In genomic region chr4:129668092-129668491, GRCh38 we compare ENCODE assay signal across 17 cellular contexts.
DNase-seq lines count a peak whose midpoint lies in the region; ATAC-seq and TF ChIP-seq lines count a peak whose summit lies in the region.
"Had no signal": no experiment of that assay in that cellular context is flagged by ENCODE, and none has a peak within 500 bp of the region (broad histone marks: within the 10 kb centered on the region; RNA-seq: fewer than 3 reads in every experiment).

No MANE protein-coding gene starts in this region.

- H3K4me1 ChIP-seq in iPS DF 6.9 (ENCODE audit: control insufficient read depth, insufficient read depth, low read length) (no peaks in the 10 kb centered on the region), neural progenitor cell (no peaks in the 10 kb centered on the region), mesenchymal stem cell (ENCODE audit: control insufficient read depth, insufficient read depth, low read depth, low read length) (no peaks in the 10 kb centered on the region), suprapubic skin (no peaks in the 10 kb centered on the region)
- H3K4me1 ChIP-seq: BLaER1 had no signal

- no peak overlapping the region for H3K4me3 ChIP-seq in iPS DF 6.9 (ENCODE audit: low read length)
- H3K4me3 ChIP-seq in neural progenitor cell, result no peak overlapping the region
- no peak overlapping the region for H3K4me3 ChIP-seq in coronary artery
- no peak overlapping the region for H3K4me3 ChIP-seq in mesenchymal stem cell (ENCODE audit: insufficient read depth in 1 of 2, low read depth in 1 of 2, low read length in 2 of 2)
- H3K4me3 ChIP-seq in suprapubic skin, result no peak overlapping the region
- H3K4me3 ChIP-seq: BLaER1, GM23248 had no signal

- no peaks in the 10 kb centered on the region for H3K79me2 ChIP-seq in neural progenitor cell (ENCODE audit: low read depth)

- H3K9ac ChIP-seq in neural progenitor cell, result no peak overlapping the region
- H3K9ac ChIP-seq in mesenchymal stem cell (ENCODE audit: low read length), result no peak overlapping the region
- H3K9ac ChIP-seq: BLaER1, GM23248 had no signal

- no peak overlapping the region for H4K8ac ChIP-seq in mesenchymal stem cell (ENCODE audit: low read length)

- H3K18ac ChIP-seq in mesenchymal stem cell (ENCODE audit: low read depth in 1 of 2, low read length in 2 of 2), result no peak overlapping the region

- no CpG with 5 or more reads among the region's 5 CpGs for WGBS in iPS DF 6.9 (ENCODE audit: insufficient coverage, insufficient read length)
- 75% methylated on average over 5 of the region's 5 CpGs for WGBS in mesenchymal stem cell
- 81% methylated on average over 5 of the region's 5 CpGs for WGBS in suprapubic skin

- no peak overlapping the region for H4K91ac ChIP-seq in mesenchymal stem cell (ENCODE audit: low read length)

- no peaks in the 10 kb centered on the region for H4K20me1 ChIP-seq in neural progenitor cell (ENCODE audit: low read depth)
- H4K20me1 ChIP-seq: BLaER1 had no signal

- TF ChIP-seq POLR2A in suprapubic skin (IDR thresholded peaks at IDR 0.05), result no peak

- CTCF ChIA-PET in WTC11 (lab: Charles Lee), result interaction anchor here (1.2 kb wide), 1 partner anchor 27 kb away, joined by 6 read pairs; no protein-coding TSS in a partner anchor

- H3K36me3 Mint-ChIP-seq in WTC11, result no peaks in the 10 kb centered on the region
- H3K36me3 Mint-ChIP-seq in neural progenitor cell, result no peaks in the 10 kb centered on the region
- H3K36me3 Mint-ChIP-seq: CD14-positive monocyte; CD4-positive, alpha-beta memory T cell had no signal

- no peak overlapping the region for H3K27ac ChIP-seq in iPS DF 6.9 (ENCODE audit: low read length)
- H3K27ac ChIP-seq in neural progenitor cell, result no peak overlapping the region
- no peak overlapping the region for H3K27ac ChIP-seq in coronary artery
- no peak overlapping the region for H3K27ac ChIP-seq in mesenchymal stem cell (ENCODE audit: low read length, poor library complexity, severe bottlenecking)
- H3K27ac ChIP-seq in suprapubic skin, result no peak overlapping the region
- H3K27ac ChIP-seq: BLaER1, GM23248 had no signal

- no peak overlapping the region for H2AK5ac ChIP-seq in mesenchymal stem cell (ENCODE audit: low read length, severe bottlenecking)

- no peak overlapping the region for H3K23ac ChIP-seq in mesenchymal stem cell (ENCODE audit: low read length in 2 of 2)

- H2AFZ ChIP-seq in neural progenitor cell (replicated peaks) (peak overlapping the region; percentile 66), mesenchymal stem cell (ENCODE audit: low read depth, low read length) (no peak overlapping the region)
- H2AFZ ChIP-seq: GM23248 had no signal

- DNase-seq in ELR (ENCODE audit: low read depth), result peak; percentile 17
- DNase-seq in WTC11 (ENCODE audit: low spot score), result no peak
- DNase-seq in iPS DF 6.9 (ENCODE audit: low read depth, low spot score), result peak; percentile 1
- DNase-seq in neural progenitor cell (ENCODE audit: low spot score), result no peak
- no peak for DNase-seq in coronary artery (ENCODE audit: low spot score)
- no peak for DNase-seq in mesenchymal stem cell
- DNase-seq in suprapubic skin (ENCODE audit: low spot score in 2 of 2), result no peak
- DNase-seq in HUDEP-2 (lab: John Stamatoyannopoulos, UW; ENCODE audit: unreplicated experiment in 76 of 76), result no peak
- DNase-seq: 8988T; CD4-positive, alpha-beta memory T cell; DMS153; DMS79 treated with DMSO at 0.1 percent for 48 hours; EL; GM23248; H9 had no signal

- H3K4me3 Mint-ChIP-seq in WTC11 (no peak overlapping the region), neural progenitor cell (no peak overlapping the region)
- H3K4me3 Mint-ChIP-seq: CD14-positive monocyte; CD4-positive, alpha-beta memory T cell; H9 had no signal

- H2BK120ac ChIP-seq in mesenchymal stem cell (ENCODE audit: low read depth, low read length), result no peak overlapping the region

- H3K9me3 ChIP-seq in iPS DF 6.9 (ENCODE audit: control insufficient read depth, insufficient read depth, low read length) (no peaks in the 10 kb centered on the region), neural progenitor cell (ENCODE audit: low read depth) (no peaks in the 10 kb centered on the region), mesenchymal stem cell (ENCODE audit: control insufficient read depth, low read length) (no peaks in the 10 kb centered on the region), suprapubic skin (no peaks in the 10 kb centered on the region)
- H3K9me3 ChIP-seq: BLaER1 had no signal

- H3K27me3 Mint-ChIP-seq in WTC11 (ENCODE audit: low read depth), result no peaks in the 10 kb centered on the region
- H3K27me3 Mint-ChIP-seq in neural progenitor cell (ENCODE audit: insufficient read depth, low read depth), result no peaks in the 10 kb centered on the region
- H3K27me3 Mint-ChIP-seq: CD4-positive, alpha-beta memory T cell had no signal

- no peak overlapping the region for H3K14ac ChIP-seq in mesenchymal stem cell (ENCODE audit: low read length in 2 of 2)

- H3F3A ChIP-seq in neural progenitor cell (ENCODE audit: low read depth), result no peaks in the 10 kb centered on the region

- TF ChIP-seq EP300 in suprapubic skin (IDR thresholded peaks at IDR 0.05), result no peak

- H3K27me3 ChIP-seq in iPS DF 6.9 (ENCODE audit: control insufficient read depth, insufficient read depth, low read length), result no peaks in the 10 kb centered on the region
- no peaks in the 10 kb centered on the region for H3K27me3 ChIP-seq in neural progenitor cell
- no peaks in the 10 kb centered on the region for H3K27me3 ChIP-seq in mesenchymal stem cell (ENCODE audit: control insufficient read depth in 1 of 2, insufficient read depth in 1 of 2, low read length in 2 of 2)
- no peaks in the 10 kb centered on the region for H3K27me3 ChIP-seq in suprapubic skin
- H3K27me3 ChIP-seq: BLaER1 had no signal

- H3K4me1 Mint-ChIP-seq in WTC11 (peaks cover 8% of the 10 kb centered on the region), neural progenitor cell (no peaks in the 10 kb centered on the region)
- H3K4me1 Mint-ChIP-seq: CD14-positive monocyte; CD4-positive, alpha-beta memory T cell had no signal

- H2BK12ac ChIP-seq in mesenchymal stem cell (ENCODE audit: low read length in 2 of 2), result no peak overlapping the region

- no peaks in the 10 kb centered on the region for H3K79me1 ChIP-seq in mesenchymal stem cell (replicated peaks; ENCODE audit: low read length, poor library complexity, severe bottlenecking)

- no peak overlapping the region for H3K4ac ChIP-seq in mesenchymal stem cell (ENCODE audit: low read depth in 1 of 2, low read length in 2 of 2)

- POLR2A ChIA-PET in WTC11 (lab: Charles Lee), result interaction anchor here (0.6 kb wide), 1 partner anchor 167 kb away, joined by 4 read pairs; no protein-coding TSS in a partner anchor

- H3K27ac Mint-ChIP-seq in WTC11 (peak overlapping the region; percentile 2; the same call in 1 of the 2 replicates), neural progenitor cell (no peak overlapping the region)
- H3K27ac Mint-ChIP-seq: CD14-positive monocyte; CD4-positive, alpha-beta memory T cell had no signal

- peak; percentile 89 for ATAC-seq in WTC11

- no peak overlapping the region for H2BK15ac ChIP-seq in mesenchymal stem cell (ENCODE audit: low read depth, poor library complexity, severe bottlenecking)

- H3K9me3 Mint-ChIP-seq in WTC11 (no peaks in the 10 kb centered on the region), neural progenitor cell (no peaks in the 10 kb centered on the region)
- H3K9me3 Mint-ChIP-seq: H9 had no signal

- H3K4me2 ChIP-seq in neural progenitor cell, result no peak overlapping the region
- H3K4me2 ChIP-seq in mesenchymal stem cell (ENCODE audit: low read length, poor library complexity, severe bottlenecking), result no peak overlapping the region
- H3K4me2 ChIP-seq: BLaER1 had no signal

- H3K36me3 ChIP-seq in iPS DF 6.9 (ENCODE audit: control insufficient read depth, insufficient read depth, low read length), result no peaks in the 10 kb centered on the region
- H3K36me3 ChIP-seq in neural progenitor cell, result no peaks in the 10 kb centered on the region
- no peaks in the 10 kb centered on the region for H3K36me3 ChIP-seq in mesenchymal stem cell (ENCODE audit: control insufficient read depth in 1 of 2, insufficient read depth in 2 of 2, low read depth in 1 of 2, low read length in 2 of 2)
- no peaks in the 10 kb centered on the region for H3K36me3 ChIP-seq in suprapubic skin
- H3K36me3 ChIP-seq: BLaER1 had no signal

- no peak for TF ChIP-seq CTCF in WTC11 (IDR thresholded peaks at IDR 0.05)
- TF ChIP-seq CTCF in neural progenitor cell (IDR thresholded peaks at IDR 0.05), result no peak
- TF ChIP-seq CTCF in coronary artery (IDR thresholded peaks at IDR 0.05), result no peak
- no peak for TF ChIP-seq CTCF in suprapubic skin (IDR thresholded peaks at IDR 0.05)

- H2BK5ac ChIP-seq in mesenchymal stem cell (ENCODE audit: low read depth, low read length, poor library complexity, severe bottlenecking), result no peak overlapping the region

TF ChIP-seq in WTC11, 78 proteins besides CTCF, POLR2A, EP300 and RAD21:
- no peak for TF ChIP-seq USF2 (CRISPR knock-in tag; IDR thresholded peaks at IDR 0.05)
- no peak for TF ChIP-seq RORB (CRISPR knock-in tag; IDR thresholded peaks at IDR 0.05)

Comparison
In these comparisons a context has a peak if more than half of its experiments do, and no peak if none do; other contexts are left out.
1. DNase-seq: peak in ELR (single experiment) and iPS DF 6.9 (single experiment); none in WTC11 (single experiment), neural progenitor cell (single experiment), coronary artery (single experiment), mesenchymal stem cell (single experiment), suprapubic skin (0 of 2) and HUDEP-2 (0 of 76).